Comparison of ENCODE assay signal across 21 cellular contexts in the genomic region with DNA sequence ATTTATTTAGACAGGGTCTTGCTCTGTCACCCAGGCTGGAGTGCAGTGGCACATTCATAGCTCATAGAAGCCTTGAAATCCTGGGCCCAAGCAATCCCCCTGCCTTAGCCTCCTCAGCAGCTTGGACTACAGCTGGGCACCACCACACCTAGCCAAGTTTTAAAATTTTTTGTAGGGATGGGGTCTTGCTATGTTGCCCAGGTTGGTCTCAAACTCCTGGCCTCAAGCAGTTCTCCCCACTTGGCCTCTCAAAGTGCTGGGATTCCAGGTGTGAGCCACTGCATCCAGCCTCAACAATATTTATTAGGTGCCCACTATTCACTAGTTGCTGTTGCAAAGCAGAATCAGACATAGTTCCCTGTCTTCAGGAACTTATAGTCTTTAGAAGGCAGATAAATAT. TPM values are rescaled to one million over a fixed set of nuclear protein-coding genes. Genes with fewer than 3 reads are reported as not detected.
DNase-seq lines count a peak whose midpoint lies in the region; ATAC-seq and TF ChIP-seq lines count a peak whose summit lies in the region.
"Had no signal": no experiment of that assay in that cellular context is flagged by ENCODE, and none has a peak within 500 bp of the region (broad histone marks: within the 10 kb centered on the region; RNA-seq: fewer than 3 reads in every experiment).

No MANE protein-coding gene starts in this region.

- H3K9me3 ChIP-seq in HEK293 (ENCODE audit: control insufficient read depth, insufficient read depth, low read depth, low read length), result no peaks in the 10 kb centered on the region
- no peaks in the 10 kb centered on the region for H3K9me3 ChIP-seq in neural progenitor cell (ENCODE audit: low read depth)
- H3K9me3 ChIP-seq in naive thymus-derived CD4-positive, alpha-beta T cell (ENCODE audit: control insufficient read depth in 2 of 3, low read length in 3 of 3), result no peaks in the 10 kb centered on the region
- H3K9me3 ChIP-seq: A549, BE2C had no signal

- TF ChIP-seq CTCF in HEK293 (tag by site-specific recombination; IDR thresholded peaks at IDR 0.05), result no peak
- TF ChIP-seq CTCF in WTC11 (IDR thresholded peaks at IDR 0.05), result no peak
- TF ChIP-seq CTCF in neural progenitor cell (IDR thresholded peaks at IDR 0.05), result no peak

- DNase-seq in WTC11 (ENCODE audit: low spot score), result no peak
- DNase-seq in neural progenitor cell (ENCODE audit: low spot score), result no peak
- no peak for DNase-seq in T-helper 9 cell
- no peak for DNase-seq in naive thymus-derived CD4-positive, alpha-beta T cell
- DNase-seq in NCI-H146 treated with DMSO at 0.1 percent for 48 hours (lab: John Stamatoyannopoulos, UW; ENCODE audit: unreplicated experiment), result no peak
- DNase-seq in NCI-H526 (lab: John Stamatoyannopoulos, UW), result no peak
- DNase-seq: 8988T; ACHN; BE2C; C1 segment of cervical spinal cord; Calu3; CD4-positive, alpha-beta memory T cell; COR-L47; DMS53; DMS79 treated with DMSO at 0.1 percent for 48 hours; GM23248; H7; HCEC 1CT had no signal

- no peaks in the 10 kb centered on the region for H4K20me1 ChIP-seq in neural progenitor cell (ENCODE audit: low read depth)

- H3K4me3 Mint-ChIP-seq in WTC11, result no peak overlapping the region
- no peak overlapping the region for H3K4me3 Mint-ChIP-seq in neural progenitor cell
- no peak overlapping the region for H3K4me3 Mint-ChIP-seq in naive thymus-derived CD4-positive, alpha-beta T cell

- H3K9me3 Mint-ChIP-seq in WTC11, result no peaks in the 10 kb centered on the region
- no peaks in the 10 kb centered on the region for H3K9me3 Mint-ChIP-seq in neural progenitor cell
- H3K9me3 Mint-ChIP-seq in naive thymus-derived CD4-positive, alpha-beta T cell, result no peaks in the 10 kb centered on the region
- H3K9me3 Mint-ChIP-seq: CD4-positive, alpha-beta memory T cell had no signal

- POLR2A ChIA-PET in HEK293 (lab: Yijun Ruan, JAX) (no interaction called here), WTC11 (lab: Charles Lee) (no interaction called here)
- POLR2A ChIA-PET in naive thymus-derived CD4-positive, alpha-beta T cell (lab: Charles Lee), result no interaction called here

- no peaks in the 10 kb centered on the region for H3K36me3 ChIP-seq in HEK293 (ENCODE audit: control insufficient read depth in 2 of 2, insufficient read depth in 1 of 2, low read length in 2 of 2)
- no peaks in the 10 kb centered on the region for H3K36me3 ChIP-seq in neural progenitor cell
- no peaks in the 10 kb centered on the region for H3K36me3 ChIP-seq in naive thymus-derived CD4-positive, alpha-beta T cell (ENCODE audit: control insufficient read depth in 2 of 3, insufficient read depth in 3 of 3, low read length in 3 of 3)
- H3K36me3 ChIP-seq: BE2C had no signal

- ATAC-seq in WTC11, result no peak
- no peak for ATAC-seq in naive thymus-derived CD4-positive, alpha-beta T cell
- ATAC-seq: A549 had no signal

- H3K4me1 Mint-ChIP-seq in WTC11 (peaks cover 16% of the 10 kb centered on the region), neural progenitor cell (peaks cover 53% of the 10 kb centered on the region)
- H3K4me1 Mint-ChIP-seq in naive thymus-derived CD4-positive, alpha-beta T cell, result peaks cover 0 to 3% (median 0%) of the 10 kb centered on the region in 7 donors
- H3K4me1 Mint-ChIP-seq: CD4-positive, alpha-beta memory T cell had no signal

- H3K4me1 ChIP-seq in HEK293 (ENCODE audit: control insufficient read depth, insufficient read depth, low read length) (no peaks in the 10 kb centered on the region), neural progenitor cell (peaks cover 43% of the 10 kb centered on the region)
- H3K4me1 ChIP-seq in naive thymus-derived CD4-positive, alpha-beta T cell (ENCODE audit: control insufficient read depth in 2 of 2, insufficient read depth in 2 of 2, low read length in 2 of 2), result no peaks in the 10 kb centered on the region
- H3K4me1 ChIP-seq: A549, BE2C had no signal

- H3K27ac Mint-ChIP-seq in WTC11, result no peak overlapping the region
- peak overlapping the region; percentile 31 for H3K27ac Mint-ChIP-seq in neural progenitor cell
- H3K27ac Mint-ChIP-seq in naive thymus-derived CD4-positive, alpha-beta T cell, result no peak overlapping the region

- intact Hi-C loops in naive thymus-derived CD4-positive, alpha-beta T cell (cut with micrococcal nuclease), result no loop called here

- H3K4me3 ChIP-seq in HEK293 (ENCODE audit: low read depth, low read length) (no peak overlapping the region), neural progenitor cell (no peak overlapping the region)
- no peak overlapping the region for H3K4me3 ChIP-seq in naive thymus-derived CD4-positive, alpha-beta T cell (ENCODE audit: low read length)
- H3K4me3 ChIP-seq: A549, GM23248 had no signal

- no peaks in the 10 kb centered on the region for H3K27me3 ChIP-seq in neural progenitor cell
- no peaks in the 10 kb centered on the region for H3K27me3 ChIP-seq in naive thymus-derived CD4-positive, alpha-beta T cell (ENCODE audit: control insufficient read depth in 2 of 2, insufficient read depth in 2 of 2, low read length in 2 of 2)
- H3K27me3 ChIP-seq: BE2C had no signal

- H3K27ac ChIP-seq in HEK293 (ENCODE audit: extremely low read depth, low read depth, low read length), result no peak overlapping the region
- no peak overlapping the region for H3K27ac ChIP-seq in neural progenitor cell
- H3K27ac ChIP-seq in naive thymus-derived CD4-positive, alpha-beta T cell (ENCODE audit: low read depth, low read length), result no peak overlapping the region
- H3K27ac ChIP-seq: A549, GM23248 had no signal

- peaks cover 21% of the 10 kb centered on the region for H3F3A ChIP-seq in neural progenitor cell (ENCODE audit: low read depth)

- no peak overlapping the region for H3K4me2 ChIP-seq in neural progenitor cell
- H3K4me2 ChIP-seq: A549 had no signal

- no peaks in the 10 kb centered on the region for H3K36me3 Mint-ChIP-seq in WTC11
- H3K36me3 Mint-ChIP-seq in neural progenitor cell, result no peaks in the 10 kb centered on the region
- H3K36me3 Mint-ChIP-seq in naive thymus-derived CD4-positive, alpha-beta T cell, result no peaks in the 10 kb centered on the region
- H3K36me3 Mint-ChIP-seq: CD4-positive, alpha-beta memory T cell had no signal

- no peaks in the 10 kb centered on the region for H3K79me2 ChIP-seq in neural progenitor cell (ENCODE audit: low read depth)

- no peak overlapping the region for H2AFZ ChIP-seq in neural progenitor cell (replicated peaks)
- H2AFZ ChIP-seq: GM23248 had no signal

- H3K9ac ChIP-seq in neural progenitor cell, result no peak overlapping the region
- H3K9ac ChIP-seq: GM23248 had no signal

- CTCF ChIA-PET in HEK293 (lab: Yijun Ruan, JAX), result no interaction called here
- CTCF ChIA-PET in WTC11 (lab: Charles Lee), result interaction anchor here (1.2 kb wide), 1 partner anchor 45 kb away, joined by 3 read pairs; a partner anchor contains a TSS
- CTCF ChIA-PET in naive thymus-derived CD4-positive, alpha-beta T cell (lab: Charles Lee), result no interaction called here

- H3K27me3 Mint-ChIP-seq in WTC11 (ENCODE audit: low read depth) (peaks cover 3% of the 10 kb centered on the region; the same call in 1 of the 2 replicates), neural progenitor cell (ENCODE audit: insufficient read depth, low read depth) (peaks cover 8% of the 10 kb centered on the region)
- peaks cover 0 to 16% (median 0%) of the 10 kb centered on the region in 5 donors for H3K27me3 Mint-ChIP-seq in naive thymus-derived CD4-positive, alpha-beta T cell
- H3K27me3 Mint-ChIP-seq: CD4-positive, alpha-beta memory T cell had no signal

TF ChIP-seq in HEK293, 187 proteins besides CTCF, POLR2A, EP300 and RAD21:
- TF ChIP-seq KLF7 (tag by site-specific recombination; IDR thresholded peaks at IDR 0.05; ENCODE audit: borderline replicate concordance), result no peak
- no peak for TF ChIP-seq ZNF391 (tag by site-specific recombination; IDR thresholded peaks at IDR 0.05; ENCODE audit: borderline replicate concordance, low read depth)
- no peak for TF ChIP-seq ZNF707 (tag by site-specific recombination; IDR thresholded peaks at IDR 0.05)
- no peak for TF ChIP-seq ZSCAN16 (tag by site-specific recombination; IDR thresholded peaks at IDR 0.05)
- TF ChIP-seq ZFP3 (tag by site-specific recombination; IDR thresholded peaks at IDR 0.05; ENCODE audit: low read depth), result no peak
- no peak for TF ChIP-seq ZNF670 (tag by site-specific recombination; IDR thresholded peaks at IDR 0.05; ENCODE audit: low read depth)
- no peak for TF ChIP-seq ZNF404 (tag by site-specific recombination; IDR thresholded peaks at IDR 0.05)
- TF ChIP-seq ZNF121 (tag by site-specific recombination; IDR thresholded peaks at IDR 0.05), result peak; percentile 93

TF ChIP-seq in WTC11, 78 proteins besides CTCF, POLR2A, EP300 and RAD21:
- TF ChIP-seq ZNF121 (CRISPR knock-in tag; IDR thresholded peaks at IDR 0.05) (peak; percentile 76; the same call in 1 of the 2 replicates), ZNF232 (CRISPR knock-in tag; IDR thresholded peaks at IDR 0.05) (no peak)
TF ChIP-seq in WTC11: peak in this region for 1.

RNA-seq across cellular contexts. Expression of a gene that starts 14.1 kb away (rescaled TPM):
- total RNA-seq in WTC11 (2021) (9.9 to 13.9 TPM (median 13.1 TPM) in 3 replicates), neural progenitor cell (ENCODE audit: low replicate concordance) (21.9 and 31.6 TPM in 2 replicates)
- 10 to 100 TPM; 14.8 to 32.8 (median 29.2) TPM for total RNA-seq in naive thymus-derived CD4-positive, alpha-beta T cell
- polyA plus RNA-seq in naive thymus-derived CD4-positive, alpha-beta T cell, result 10 to 100 TPM; 46.0 to 51.6 TPM
- total RNA-seq: Calu3, G401 had no signal
- polyA plus RNA-seq: A549 had no signal

RNA-seq across cellular contexts. Expression of a gene that starts 35.1 kb away (rescaled TPM):
- 57.4 to 63.6 TPM (median 63.3 TPM) in 3 replicates for total RNA-seq in WTC11 (2021)
- 87.2 and 139 TPM in 2 replicates for total RNA-seq in neural progenitor cell (ENCODE audit: low replicate concordance)
- total RNA-seq in naive thymus-derived CD4-positive, alpha-beta T cell, result 100 to 1,000 TPM in 4 of 5 experiments, 10 to 100 TPM in 1; 80.4 to 169 (median 139) TPM
- polyA plus RNA-seq in naive thymus-derived CD4-positive, alpha-beta T cell, result 10 to 100 TPM; 32.8 to 50.4 TPM

RNA-seq across cellular contexts. Expression of a gene that starts 44.9 kb away (rescaled TPM):
- total RNA-seq in WTC11 (2021), result 0.60 to 1.7 TPM (median 1.4 TPM) in 3 replicates
- total RNA-seq in neural progenitor cell (ENCODE audit: low replicate concordance), result 0.11 and 0.87 TPM in 2 replicates
- total RNA-seq in naive thymus-derived CD4-positive, alpha-beta T cell, result 10 to 100 TPM; 12.0 to 87.1 (median 49.8) TPM
- 1 to 10 TPM; 6.8 to 6.9 TPM for polyA plus RNA-seq in naive thymus-derived CD4-positive, alpha-beta T cell
- total RNA-seq: Calu3, G401, GM23248 had no signal
- polyA plus RNA-seq: A549, GM23248 had no signal
